9 cellular contexts compared by ENCODE assay signal in genomic region chr11:73177380-73178091, GRCh38. TPM values are rescaled to one million over a fixed set of nuclear protein-coding genes. Genes with fewer than 3 reads are reported as not detected.
DNase-seq lines count a peak whose midpoint lies in the region; ATAC-seq and TF ChIP-seq lines count a peak whose summit lies in the region.
"Had no signal": no experiment of that assay in that cellular context is flagged by ENCODE, and none has a peak within 500 bp of the region (broad histone marks: within the 10 kb centered on the region; RNA-seq: fewer than 3 reads in every experiment).

No MANE protein-coding gene starts in this region.

- peak overlapping the region; percentile 61 for H3K9ac ChIP-seq in Karpas-422 (ENCODE audit: low read length)

- no peaks in the 10 kb centered on the region for H3K36me3 ChIP-seq in ACC112 (ENCODE audit: insufficient read depth, low read length)
- H3K36me3 ChIP-seq in Karpas-422 (ENCODE audit: insufficient read depth, low read length): no peaks in the 10 kb centered on the region
- no peaks in the 10 kb centered on the region for H3K36me3 ChIP-seq in esophagus muscularis mucosa

- DNase-seq in Karpas-422: no peak
- no peak for DNase-seq in esophagus muscularis mucosa (ENCODE audit: extremely low spot score)
- no peak for DNase-seq in neural crest cell (ENCODE audit: low read depth, low spot score)
- DNase-seq in occipital lobe (lab: John Stamatoyannopoulos, UW): no peak
- no peak for DNase-seq in NCI-H1048 (lab: John Stamatoyannopoulos, UW)

- no peaks in the 10 kb centered on the region for H4K20me1 ChIP-seq in Karpas-422 (ENCODE audit: insufficient read depth, low read depth, low read length)

- peaks cover 3% of the 10 kb centered on the region for H3K9me3 Mint-ChIP-seq in neural crest cell

- H3K4me3 ChIP-seq in ACC112 (ENCODE audit: low read depth, low read length) (no peak overlapping the region), Karpas-422 (ENCODE audit: low read length) (no peak overlapping the region), esophagus muscularis mucosa (peak overlapping the region in 1 of 4 donors; percentile 23)

- no peaks in the 10 kb centered on the region for H3K79me2 ChIP-seq in ACC112 (ENCODE audit: control insufficient read depth, insufficient read depth, low read length, unreplicated experiment)
- no peaks in the 10 kb centered on the region for H3K79me2 ChIP-seq in Karpas-422 (ENCODE audit: low read length)

- no peak overlapping the region for H3K4me2 ChIP-seq in Karpas-422 (ENCODE audit: low read depth, low read length, poor library complexity, severe bottlenecking)

- H2AFZ ChIP-seq in ACC112 (ENCODE audit: low read length, unreplicated experiment) (peak overlapping the region; percentile 55), Karpas-422 (ENCODE audit: low read length) (no peak overlapping the region)

- ATAC-seq in HG03280 (IDR thresholded peaks at IDR 0.05; ENCODE audit: unreplicated experiment) (no peak), HG02981 (IDR thresholded peaks at IDR 0.05; ENCODE audit: unreplicated experiment) (no peak)

- no peaks in the 10 kb centered on the region for H3K36me3 Mint-ChIP-seq in neural crest cell (ENCODE audit: low read depth)

- peaks cover 4% of the 10 kb centered on the region for H3K4me1 Mint-ChIP-seq in neural crest cell

- intact Hi-C loops in esophagus muscularis mucosa (cut with DNase I): loop anchor here (1.0 to 10.0 kb wide), 4 partner anchors 37 to 453 kb away; no protein-coding TSS in a partner anchor

- TF ChIP-seq CTCF in esophagus muscularis mucosa (IDR thresholded peaks at IDR 0.05): no peak
- no peak for TF ChIP-seq CTCF in neural crest cell (conservative IDR thresholded peaks at IDR 0.05)

- peak overlapping the region; percentile 64 for H3K27ac Mint-ChIP-seq in neural crest cell (ENCODE audit: unreplicated experiment)

- peaks cover 9% of the 10 kb centered on the region for H3K4me1 ChIP-seq in ACC112 (ENCODE audit: control insufficient read depth, insufficient read depth, low read length, unreplicated experiment)
- H3K4me1 ChIP-seq in Karpas-422 (ENCODE audit: low read length): peaks cover 28% of the 10 kb centered on the region
- peaks cover 25 to 52% (median 31%) of the 10 kb centered on the region in 4 donors for H3K4me1 ChIP-seq in esophagus muscularis mucosa

- TF ChIP-seq EP300 in esophagus muscularis mucosa (IDR thresholded peaks at IDR 0.05): no peak

- H3K9me3 ChIP-seq in Karpas-422 (ENCODE audit: low read length) (no peaks in the 10 kb centered on the region), esophagus muscularis mucosa (no peaks in the 10 kb centered on the region)

- no peaks in the 10 kb centered on the region for H3K9me2 ChIP-seq in Karpas-422 (replicated peaks; ENCODE audit: insufficient read depth, low read length)

- H3K27ac ChIP-seq in ACC112 (ENCODE audit: low read depth, low read length) (no peak overlapping the region), Karpas-422 (ENCODE audit: low read length) (peak overlapping the region; percentile 88), esophagus muscularis mucosa (replicated peaks in 1 of 4) (peak overlapping the region; percentile 51 to 75 (median 65))
- H3K27ac ChIP-seq: C4-2B had no signal

- 61% methylated on average over 5 of the region's 9 CpGs for WGBS in esophagus muscularis mucosa

- H3K27me3 Mint-ChIP-seq in neural crest cell (ENCODE audit: low read depth): peaks cover 14% of the 10 kb centered on the region

- H3K27me3 ChIP-seq in ACC112 (ENCODE audit: insufficient read depth, low read length): no peaks in the 10 kb centered on the region
- H3K27me3 ChIP-seq in Karpas-422 (ENCODE audit: low read length): no peaks in the 10 kb centered on the region
- H3K27me3 ChIP-seq in esophagus muscularis mucosa: no peaks in the 10 kb centered on the region

- TF ChIP-seq POLR2A in esophagus muscularis mucosa (IDR thresholded peaks at IDR 0.05; ENCODE audit: low read depth): no peak

- H3K4me3 Mint-ChIP-seq in neural crest cell: no peak overlapping the region

RNA-seq across cellular contexts. Expression of gene FCHSD2, which starts 35.4 kb away (rescaled TPM):
- total RNA-seq in Karpas-422 (2014; rRNA removed; shearing (Covaris generic); ENCODE audit: low replicate concordance): 41.1 and 48.2 TPM in 2 replicates
- total RNA-seq in esophagus muscularis mucosa (10 to 100 TPM; 20.4 to 42.4 (median 26.4) TPM), neural crest cell (32.2 and 34.4 TPM in 2 replicates), occipital lobe (46.6 TPM)

RNA-seq across cellular contexts. Expression of gene P2RY2, which starts 40.5 kb away (rescaled TPM):
- total RNA-seq in Karpas-422 (2014; rRNA removed; shearing (Covaris generic); ENCODE audit: low replicate concordance): not detected in 2 replicates
- total RNA-seq in esophagus muscularis mucosa (under 1 TPM in 3 of 4 donors, not detected in 1; 0.32 to 0.83 (median 0.52) TPM), neural crest cell (0.14 and 0.27 TPM in 2 replicates), occipital lobe (not detected)
